8 cellular contexts compared by ENCODE assay signal in the genomic region with DNA sequence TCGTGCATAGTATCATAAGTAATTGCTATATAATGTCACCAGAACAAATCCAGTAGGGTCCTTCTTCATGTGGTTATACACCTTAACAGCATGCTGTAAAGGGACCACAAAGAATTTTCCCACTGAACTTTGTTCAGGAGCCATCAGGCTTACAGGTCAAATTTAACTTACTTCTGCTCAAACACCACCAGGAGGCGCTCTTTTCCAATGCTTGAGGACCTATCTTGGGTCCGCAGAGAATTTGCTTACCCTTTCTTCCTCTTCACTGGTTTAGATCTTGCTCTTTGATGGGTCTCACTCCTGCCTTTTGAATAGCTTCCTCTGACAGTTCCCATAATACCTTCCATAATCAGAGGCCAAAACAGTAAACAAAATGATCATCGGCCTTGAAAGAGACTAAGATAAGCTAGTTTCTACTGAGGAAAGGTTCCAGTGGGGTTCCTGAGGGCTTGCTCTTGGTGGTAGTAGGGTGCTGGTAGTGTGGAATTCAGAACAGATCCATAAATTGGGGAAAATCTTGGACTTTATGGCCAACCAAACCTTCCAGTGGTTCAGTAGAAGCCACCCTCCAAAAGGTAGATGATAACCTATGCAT. TPM values are rescaled to one million over a fixed set of nuclear protein-coding genes. Genes with fewer than 3 reads are reported as not detected.
DNase-seq lines count a peak whose midpoint lies in the region; ATAC-seq, FAIRE-seq and TF ChIP-seq lines count a peak whose summit lies in the region.

No MANE protein-coding gene starts in this region.

- ATAC-seq in A549 (peak; percentile 74 to 93; a peak in 5 of 6 replicates), GM18867 (IDR thresholded peaks at IDR 0.05; ENCODE audit: unreplicated experiment) (no peak)

- no peak overlapping the region for H3K4me3 ChIP-seq in A549

- no peak for TF ChIP-seq POLR2A in A549 (IDR thresholded peaks at IDR 0.05; ENCODE audit: low read length)

- peak; percentile 36 to 88 for DNase-seq in A549 (ENCODE audit: low read depth in 1 of 2, low spot score in 1 of 2)
- peak; percentile 50 for DNase-seq in GM13977 (ENCODE audit: low spot score)
- DNase-seq in NCI-H2227 treated with DMSO at 0.1 percent for 48 hours (lab: John Stamatoyannopoulos, UW), result peak; percentile 99
- DNase-seq in activated CD4-positive, alpha-beta T cell treated with anti-CD3 and anti-CD28 coated beads for 1 hour, result peak; percentile 53
- peak; percentile 59 for DNase-seq in effector CD4-positive, alpha-beta T cell
- DNase-seq in mesothelial cell of epicardium (ENCODE audit: low spot score in 2 of 2, unreplicated experiment in 2 of 2), result no peak
- DNase-seq in stimulated activated CD8-positive, alpha-beta memory T cell treated with anti-CD3 and anti-CD28 coated beads, Interleukin-7, amount 100 ng/mL, for 24 hours (ENCODE audit: low read depth), result peak; percentile 28

- TF ChIP-seq CTCF in A549 (IDR thresholded peaks at IDR 0.05) (peak; percentile 93), GM13977 (IDR thresholded peaks at IDR 0.05; ENCODE audit: extremely low read depth, insufficient read depth, missing control alignments) (peak; percentile 82), mesothelial cell of epicardium (IDR thresholded peaks at IDR 0.05; ENCODE audit: unreplicated experiment) (peak; percentile 53)

- TF ChIP-seq EP300 in A549 (IDR thresholded peaks at IDR 0.05), result no peak

- in situ Hi-C loops in GM13977 (cut with MboI; ENCODE audit: low pct_unique_long_range_greater_than_20kb, low sequenced_read_pairs, unreplicated experiment), result no loop called here

- H3K4me1 ChIP-seq in A549, result no peaks in the 10 kb centered on the region

- peaks cover 52% of the 10 kb centered on the region for H3K9me3 Mint-ChIP-seq in mesothelial cell of epicardium

- no peak overlapping the region for H3K4me3 Mint-ChIP-seq in mesothelial cell of epicardium

- H3K27ac Mint-ChIP-seq in mesothelial cell of epicardium, result no peak overlapping the region

- peaks cover 2% of the 10 kb centered on the region for H3K36me3 Mint-ChIP-seq in mesothelial cell of epicardium

- H3K27ac ChIP-seq in A549, result no peak overlapping the region

- CTCF ChIA-PET in A549 (lab: Yijun Ruan, JAX), result interaction anchor here (0.6 to 3.2 kb wide), 32 partner anchors 9 to 706 kb away, joined by 3 to 38 read pairs (median 4); partner anchors contain the start of genes LGI4 and ZNF302

- H3K4me1 Mint-ChIP-seq in mesothelial cell of epicardium, result no peaks in the 10 kb centered on the region

- POLR2A ChIA-PET in A549 (lab: Yijun Ruan, JAX), result interaction anchor here (1.1 kb wide), 1 partner anchor 38 kb away, joined by 3 read pairs; the partner anchor contains the start of gene ZNF302

- H3K27me3 Mint-ChIP-seq in mesothelial cell of epicardium (ENCODE audit: low read depth), result no peaks in the 10 kb centered on the region

- peak; percentile 97 for FAIRE-seq in A549 (lab: Jason Lieb, UNC)

- no peak overlapping the region for H3K4me2 ChIP-seq in A549

- WGBS in A549 (ENCODE audit: missing lambda C conversion rate), result 5% methylated on average over 4 of the region's 4 CpGs

- peak; percentile 87 to 95 for TF ChIP-seq RAD21 in A549 (conservative IDR thresholded peaks at IDR 0.05 in 1 of 2, IDR thresholded peaks at IDR 0.05 in 1 of 2)

- peaks cover 20% of the 10 kb centered on the region for H3K9me3 ChIP-seq in A549

TF ChIP-seq in A549, 52 proteins besides CTCF, POLR2A, EP300 and RAD21:
- peak; percentile 82 for TF ChIP-seq SMC3 (IDR thresholded peaks at IDR 0.05)
- TF ChIP-seq, protein P1, sequence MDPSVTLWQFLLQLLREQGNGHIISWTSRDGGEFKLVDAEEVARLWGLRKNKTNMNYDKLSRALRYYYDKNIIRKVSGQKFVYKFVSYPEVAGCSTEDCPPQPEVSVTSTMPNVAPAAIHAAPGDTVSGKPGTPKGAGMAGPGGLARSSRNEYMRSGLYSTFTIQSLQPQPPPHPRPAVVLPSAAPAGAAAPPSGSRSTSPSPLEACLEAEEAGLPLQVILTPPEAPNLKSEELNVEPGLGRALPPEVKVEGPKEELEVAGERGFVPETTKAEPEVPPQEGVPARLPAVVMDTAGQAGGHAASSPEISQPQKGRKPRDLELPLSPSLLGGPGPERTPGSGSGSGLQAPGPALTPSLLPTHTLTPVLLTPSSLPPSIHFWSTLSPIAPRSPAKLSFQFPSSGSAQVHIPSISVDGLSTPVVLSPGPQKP (IDR thresholded peaks at IDR 0.05; ENCODE audit: low read depth, low read length), result no peak

RNA-seq across cellular contexts. Expression of gene SCGB2B2, which starts 37.4 kb away (rescaled TPM):
- polyA plus RNA-seq in A549 (2011; rRNA removed) (0.16 and 0.21 TPM in 2 replicates), A549 (2017; fragmentation: RNase III; extraction: RNeasy Plus Mini Kit Qiagen cat#74134 plus additional on column Dnase treatment) (0.07 to 0.26 TPM (median 0.08 TPM) in 3 replicates)
- 0.10 and 0.16 TPM in 2 replicates for polyA plus RNA-seq in A549 (2012; cell fraction: cytosol; rRNA removed)
- 0.20 and 0.24 TPM in 2 replicates for polyA plus RNA-seq in A549 (2012; cell fraction: nucleus; rRNA removed)
- 0.24 and 0.29 TPM in 2 replicates for polyA minus RNA-seq in A549 (2011; rRNA and poly(A)+ RNA removed)
- total RNA-seq in mesothelial cell of epicardium, result 1.0 to 1.3 TPM (median 1.1 TPM) in 3 replicates

RNA-seq across cellular contexts. Expression of gene ZNF302, which starts 37.9 kb away (rescaled TPM):
- polyA plus RNA-seq in A549 (2011; rRNA removed), result 54.6 and 56.3 TPM in 2 replicates
- polyA plus RNA-seq in A549 (2012; cell fraction: cytosol; rRNA removed), result 11.1 and 11.7 TPM in 2 replicates
- 22.3 and 22.4 TPM in 2 replicates for polyA plus RNA-seq in A549 (2012; cell fraction: nucleus; rRNA removed)
- polyA plus RNA-seq in A549 (2017; fragmentation: RNase III; extraction: RNeasy Plus Mini Kit Qiagen cat#74134 plus additional on column Dnase treatment), result 24.2 to 27.1 TPM (median 26.2 TPM) in 3 replicates
- 19.5 and 20.6 TPM in 2 replicates for polyA minus RNA-seq in A549 (2011; rRNA and poly(A)+ RNA removed)
- total RNA-seq in mesothelial cell of epicardium, result 41.0 to 43.8 TPM (median 43.1 TPM) in 3 replicates

Comparison
In these comparisons a context has a peak if more than half of its experiments do, and no peak if none do; other contexts are left out.
1. DNase-seq: peak in A549 (2 of 2), GM13977 (single experiment), NCI-H2227 treated with DMSO at 0.1 percent for 48 hours (single experiment), activated CD4-positive, alpha-beta T cell treated with anti-CD3 and anti-CD28 coated beads for 1 hour (single experiment), effector CD4-positive, alpha-beta T cell (single experiment) and stimulated activated CD8-positive, alpha-beta memory T cell treated with anti-CD3 and anti-CD28 coated beads, Interleukin-7, amount 100 ng/mL, for 24 hours (single experiment); none in mesothelial cell of epicardium (0 of 2).
2. Peak in every context shown above with its lines, with median percentiles within 50 percentile points of each other: CTCF ChIP-seq.